ENCODE assay signal across 25 cellular contexts in the genomic region with DNA sequence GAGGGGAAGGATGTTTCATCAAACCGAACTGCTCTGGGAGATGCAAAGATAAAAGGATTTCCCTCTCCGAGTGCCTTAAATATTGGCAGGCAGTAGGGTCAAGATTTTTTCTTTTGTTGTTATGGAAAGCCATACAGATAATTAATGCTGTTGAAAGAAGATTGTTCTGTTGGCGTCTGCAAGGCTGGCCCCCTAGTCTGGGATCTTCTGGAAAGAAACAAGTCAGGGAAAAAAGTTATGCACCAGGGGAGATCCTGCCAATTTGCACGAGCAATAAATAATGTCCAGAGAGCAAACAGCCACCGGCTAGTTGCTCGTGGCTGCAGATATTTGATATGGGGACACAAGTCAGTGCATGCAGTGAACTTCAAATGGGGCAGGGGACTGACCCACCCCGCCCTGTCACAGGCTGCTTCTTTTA.
DNase-seq lines count a peak whose midpoint lies in the region; ATAC-seq and TF ChIP-seq lines count a peak whose summit lies in the region.
"Had no signal": no experiment of that assay in that cellular context is flagged by ENCODE, and none has a peak within 500 bp of the region (broad histone marks: within the 10 kb centered on the region; RNA-seq: fewer than 3 reads in every experiment).

No MANE protein-coding gene starts in this region.

- peaks cover 16% of the 10 kb centered on the region for H3K27me3 Mint-ChIP-seq in nephron (ENCODE audit: low read depth)
- H3K27me3 Mint-ChIP-seq in stimulated activated naive B cell treated with anti-CD40 and anti-IgM and Interleukin-4, amounts not matched to agents 10 μg/mL and 1 μg/mL and 100 μg/mL, for 72 hours: peaks cover 10 to 29% of the 10 kb centered on the region in 2 donors
- no peaks in the 10 kb centered on the region for H3K27me3 Mint-ChIP-seq in activated T-cell treated with anti-CD3 and anti-CD28 coated beads, Interleukin-2, amount 50 U/mL, for 72 hours (ENCODE audit: low read depth)

- H3K4me1 ChIP-seq in BE2C: peaks cover 6% of the 10 kb centered on the region
- peaks cover 23% of the 10 kb centered on the region for H3K4me1 ChIP-seq in HEK293 (ENCODE audit: control insufficient read depth, insufficient read depth, low read length)
- peaks cover 18% of the 10 kb centered on the region for H3K4me1 ChIP-seq in RWPE2 (ENCODE audit: insufficient read depth, poor library complexity, severe bottlenecking)
- H3K4me1 ChIP-seq: tibial artery had no signal

- CTCF ChIA-PET in HEK293 (lab: Yijun Ruan, JAX): interaction anchor here (1.3 kb wide), 1 partner anchor 176 kb away, joined by 4 read pairs; no protein-coding TSS in a partner anchor

- H3K9me3 ChIP-seq in BE2C (no peaks in the 10 kb centered on the region), HEK293 (ENCODE audit: control insufficient read depth, insufficient read depth, low read depth, low read length) (no peaks in the 10 kb centered on the region), RWPE2 (ENCODE audit: severe bottlenecking) (no peaks in the 10 kb centered on the region)
- H3K9me3 ChIP-seq: tibial artery had no signal

- peaks cover 44% of the 10 kb centered on the region for H3K4me1 Mint-ChIP-seq in nephron
- H3K4me1 Mint-ChIP-seq in stimulated activated naive B cell treated with anti-CD40 and anti-IgM and Interleukin-4, amounts not matched to agents 10 μg/mL and 1 μg/mL and 100 μg/mL, for 72 hours: no peaks in the 10 kb centered on the region
- H3K4me1 Mint-ChIP-seq in activated T-cell treated with anti-CD3 and anti-CD28 coated beads, Interleukin-2, amount 50 U/mL, for 72 hours (ENCODE audit: low read depth): no peaks in the 10 kb centered on the region
- H3K4me1 Mint-ChIP-seq: activated naive CD8-positive, alpha-beta T cell treated with anti-CD3 and anti-CD28 coated beads, Interleukin-2, amount 50 U/mL, for 24 hours; IgD-negative memory B cell had no signal

- peak; percentile 73 for ATAC-seq in RWPE2 (ENCODE audit: low read depth)
- no peak for ATAC-seq in stimulated activated naive B cell treated with anti-CD40 and anti-IgM and Interleukin-4, amounts not matched to agents 10 μg/mL and 1 μg/mL and 100 μg/mL, for 72 hours (replicated peaks)
- no peak for ATAC-seq in activated T-cell treated with anti-CD3 and anti-CD28 coated beads, Interleukin-2, amount 50 U/mL, for 72 hours (replicated peaks in 1 of 2)
- ATAC-seq: activated CD4-positive, CD25-positive, alpha-beta regulatory T cell treated with anti-CD3 and anti-CD28 coated beads, Interleukin-2, amount 50 U/mL, for 24 hours; activated naive CD8-positive, alpha-beta T cell treated with anti-CD3 and anti-CD28 coated beads, Interleukin-2, amount 50 U/mL, for 24 hours had no signal

- peaks cover 2% of the 10 kb centered on the region for H3K36me3 Mint-ChIP-seq in nephron (ENCODE audit: low read depth)
- H3K36me3 Mint-ChIP-seq in stimulated activated naive B cell treated with anti-CD40 and anti-IgM and Interleukin-4, amounts not matched to agents 10 μg/mL and 1 μg/mL and 100 μg/mL, for 72 hours: no peaks in the 10 kb centered on the region
- H3K36me3 Mint-ChIP-seq in activated T-cell treated with anti-CD3 and anti-CD28 coated beads, Interleukin-2, amount 50 U/mL, for 72 hours (ENCODE audit: insufficient read depth in 2 of 2): no peaks in the 10 kb centered on the region

- H3K27me3 ChIP-seq in BE2C (no peaks in the 10 kb centered on the region), RWPE2 (ENCODE audit: insufficient read depth, poor library complexity, severe bottlenecking) (no peaks in the 10 kb centered on the region)

- no peaks in the 10 kb centered on the region for H3K9me3 Mint-ChIP-seq in nephron
- peaks cover 0 to 2% of the 10 kb centered on the region in 2 donors for H3K9me3 Mint-ChIP-seq in stimulated activated naive B cell treated with anti-CD40 and anti-IgM and Interleukin-4, amounts not matched to agents 10 μg/mL and 1 μg/mL and 100 μg/mL, for 72 hours
- no peaks in the 10 kb centered on the region for H3K9me3 Mint-ChIP-seq in activated T-cell treated with anti-CD3 and anti-CD28 coated beads, Interleukin-2, amount 50 U/mL, for 72 hours

- H3K36me3 ChIP-seq in BE2C: no peaks in the 10 kb centered on the region
- no peaks in the 10 kb centered on the region for H3K36me3 ChIP-seq in HEK293 (ENCODE audit: control insufficient read depth in 2 of 2, insufficient read depth in 1 of 2, low read length in 2 of 2)
- no peaks in the 10 kb centered on the region for H3K36me3 ChIP-seq in RWPE2 (ENCODE audit: low read depth)
- H3K36me3 ChIP-seq: tibial artery had no signal

- peak overlapping the region; percentile 23 for H3K4me3 ChIP-seq in BE2C (ENCODE audit: low read depth, low read length)
- no peak overlapping the region for H3K4me3 ChIP-seq in HEK293 (ENCODE audit: low read depth, low read length)
- H3K4me3 ChIP-seq in RWPE2 (ENCODE audit: severe bottlenecking): no peak overlapping the region
- H3K4me3 ChIP-seq: tibial artery had no signal

- no peak for TF ChIP-seq CTCF in BE2C (IDR thresholded peaks at IDR 0.05; ENCODE audit: low read depth, low read length)
- TF ChIP-seq CTCF in HEK293 (tag by site-specific recombination; IDR thresholded peaks at IDR 0.05): no peak
- TF ChIP-seq CTCF in RWPE2 (IDR thresholded peaks at IDR 0.05; ENCODE audit: poor library complexity, severe bottlenecking): no peak
- no peak for TF ChIP-seq CTCF in nephron (IDR thresholded peaks at IDR 0.05; ENCODE audit: unreplicated experiment in 3 of 3)

- H3K27ac ChIP-seq in HEK293 (ENCODE audit: extremely low read depth, low read depth, low read length) (peak overlapping the region; percentile 8), RWPE2 (ENCODE audit: poor library complexity, severe bottlenecking) (peak overlapping the region; percentile 47)
- H3K27ac ChIP-seq: tibial artery had no signal

- DNase-seq in BE2C: no peak
- DNase-seq in RWPE2 (ENCODE audit: low spot score): no peak
- no peak for DNase-seq in activated CD4-positive, CD25-positive, alpha-beta regulatory T cell treated with anti-CD3 and anti-CD28 coated beads, Interleukin-2, amount 50 U/mL, for 72 hours
- DNase-seq in stimulated activated naive B cell treated with anti-CD40 and anti-IgM and Interleukin-4, amounts not matched to agents 10 μg/mL and 1 μg/mL and 100 μg/mL, for 72 hours: no peak
- no peak for DNase-seq in activated T-cell treated with anti-CD3 and anti-CD28 coated beads, Interleukin-2, amount 50 U/mL, for 72 hours
- no peak for DNase-seq in NCI-H524 (lab: John Stamatoyannopoulos, UW)
- DNase-seq: activated CD4-positive, alpha-beta T cell treated with anti-CD3 and anti-CD28 coated beads, Interleukin-2, amount 50 U/mL, for 48 hours; activated naive CD4-positive, alpha-beta T cell; activated naive CD8-positive, alpha-beta T cell treated with anti-CD3 and anti-CD28 coated beads, Interleukin-2, amount 50 U/mL, for 24 hours; caudate nucleus; COR-L47; DMS79; GDM1; left ventricle myocardium superior; NCI-H1930; NCI-H345; NK-92 treated with Interleukin-12 subunit alpha and Interleukin-12 subunit beta, amount 100 ng/mL, for 24 hours; nucleus accumbens; stimulated activated CD4-positive, alpha-beta T cell treated with anti-CD3 and anti-CD28 coated beads, Interleukin-4, amount 100 ng/mL, for 24 hours; T-helper 2 cell; tibial artery had no signal

- peak overlapping the region in 2 of 3 experiments; percentile 17 to 47 for H3K4me3 Mint-ChIP-seq in nephron
- H3K4me3 Mint-ChIP-seq in stimulated activated naive B cell treated with anti-CD40 and anti-IgM and Interleukin-4, amounts not matched to agents 10 μg/mL and 1 μg/mL and 100 μg/mL, for 72 hours: no peak overlapping the region
- H3K4me3 Mint-ChIP-seq in activated T-cell treated with anti-CD3 and anti-CD28 coated beads, Interleukin-2, amount 50 U/mL, for 72 hours: no peak overlapping the region
- H3K4me3 Mint-ChIP-seq: activated naive CD8-positive, alpha-beta T cell treated with anti-CD3 and anti-CD28 coated beads, Interleukin-2, amount 50 U/mL, for 24 hours; IgD-negative memory B cell had no signal

- POLR2A ChIA-PET in HEK293 (lab: Yijun Ruan, JAX): no interaction called here

- H3K27ac Mint-ChIP-seq in nephron: peak overlapping the region; percentile 85 to 88 (median 86)
- no peak overlapping the region for H3K27ac Mint-ChIP-seq in stimulated activated naive B cell treated with anti-CD40 and anti-IgM and Interleukin-4, amounts not matched to agents 10 μg/mL and 1 μg/mL and 100 μg/mL, for 72 hours
- no peak overlapping the region for H3K27ac Mint-ChIP-seq in activated T-cell treated with anti-CD3 and anti-CD28 coated beads, Interleukin-2, amount 50 U/mL, for 72 hours
- H3K27ac Mint-ChIP-seq: activated naive CD8-positive, alpha-beta T cell treated with anti-CD3 and anti-CD28 coated beads, Interleukin-2, amount 50 U/mL, for 24 hours; IgD-negative memory B cell had no signal

TF ChIP-seq in HEK293, 187 proteins besides CTCF, POLR2A, EP300 and RAD21 (continues in another document):
- TF ChIP-seq ZEB2 (tag by site-specific recombination; IDR thresholded peaks at IDR 0.05): peak; percentile 41; the same call in 1 of the 2 replicates
- TF ChIP-seq, protein P1, sequence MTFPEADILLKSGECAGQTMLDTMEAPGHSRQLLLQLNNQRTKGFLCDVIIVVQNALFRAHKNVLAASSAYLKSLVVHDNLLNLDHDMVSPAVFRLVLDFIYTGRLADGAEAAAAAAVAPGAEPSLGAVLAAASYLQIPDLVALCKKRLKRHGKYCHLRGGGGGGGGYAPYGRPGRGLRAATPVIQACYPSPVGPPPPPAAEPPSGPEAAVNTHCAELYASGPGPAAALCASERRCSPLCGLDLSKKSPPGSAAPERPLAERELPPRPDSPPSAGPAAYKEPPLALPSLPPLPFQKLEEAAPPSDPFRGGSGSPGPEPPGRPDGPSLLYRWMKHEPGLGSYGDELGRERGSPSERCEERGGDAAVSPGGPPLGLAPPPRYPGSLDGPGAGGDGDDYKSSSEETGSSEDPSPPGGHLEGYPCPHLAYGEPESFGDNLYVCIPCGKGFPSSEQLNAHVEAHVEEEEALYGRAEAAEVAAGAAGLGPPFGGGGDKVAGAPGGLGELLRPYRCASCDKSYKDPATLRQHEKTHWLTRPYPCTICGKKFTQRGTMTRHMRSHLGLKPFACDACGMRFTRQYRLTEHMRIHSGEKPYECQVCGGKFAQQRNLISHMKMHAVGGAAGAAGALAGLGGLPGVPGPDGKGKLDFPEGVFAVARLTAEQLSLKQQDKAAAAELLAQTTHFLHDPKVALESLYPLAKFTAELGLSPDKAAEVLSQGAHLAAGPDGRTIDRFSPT (tag by site-specific recombination; IDR thresholded peaks at IDR 0.05): peak; percentile 33; the same call in 1 of the 2 replicates
- TF ChIP-seq, protein P2, sequence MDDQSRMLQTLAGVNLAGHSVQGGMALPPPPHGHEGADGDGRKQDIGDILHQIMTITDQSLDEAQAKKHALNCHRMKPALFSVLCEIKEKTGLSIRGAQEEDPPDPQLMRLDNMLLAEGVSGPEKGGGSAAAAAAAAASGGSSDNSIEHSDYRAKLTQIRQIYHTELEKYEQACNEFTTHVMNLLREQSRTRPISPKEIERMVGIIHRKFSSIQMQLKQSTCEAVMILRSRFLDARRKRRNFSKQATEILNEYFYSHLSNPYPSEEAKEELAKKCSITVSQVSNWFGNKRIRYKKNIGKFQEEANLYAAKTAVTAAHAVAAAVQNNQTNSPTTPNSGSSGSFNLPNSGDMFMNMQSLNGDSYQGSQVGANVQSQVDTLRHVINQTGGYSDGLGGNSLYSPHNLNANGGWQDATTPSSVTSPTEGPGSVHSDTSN (CRISPR knock-in tag; IDR thresholded peaks at IDR 0.05): no peak

Comparison
In these comparisons a context has a peak if more than half of its experiments do, and no peak if none do; other contexts are left out.
1. H3K27ac Mint-ChIP-seq: peak in nephron (3 of 3); none in stimulated activated naive B cell treated with anti-CD40 and anti-IgM and Interleukin-4, amounts not matched to agents 10 μg/mL and 1 μg/mL and 100 μg/mL, for 72 hours (single experiment) and activated T-cell treated with anti-CD3 and anti-CD28 coated beads, Interleukin-2, amount 50 U/mL, for 72 hours (single experiment).
2. H3K4me3 Mint-ChIP-seq: peak in nephron (2 of 3); none in stimulated activated naive B cell treated with anti-CD40 and anti-IgM and Interleukin-4, amounts not matched to agents 10 μg/mL and 1 μg/mL and 100 μg/mL, for 72 hours (0 of 2) and activated T-cell treated with anti-CD3 and anti-CD28 coated beads, Interleukin-2, amount 50 U/mL, for 72 hours (0 of 2).